In genomic region chr12:68259318-68259940, GRCh38 we compare ENCODE assay signal across 10 cellular contexts. TPM values are rescaled to one million over a fixed set of nuclear protein-coding genes. Genes with fewer than 3 reads are reported as not detected.
A peak's percentile ranks its signal among the peaks of the same experiment; 100 is the strongest.
DNase-seq lines count a peak whose midpoint lies in the region; ATAC-seq and TF ChIP-seq lines count a peak whose summit lies in the region.
"Had no signal": no experiment of that assay in that cellular context is flagged by ENCODE, and none has a peak within 500 bp of the region (broad histone marks: within the 10 kb centered on the region; RNA-seq: fewer than 3 reads in every experiment).

No MANE protein-coding gene starts in this region.

- ATAC-seq in GM18867 (IDR thresholded peaks at IDR 0.05; ENCODE audit: unreplicated experiment), result peak; percentile 58
- ATAC-seq in activated CD8-positive, alpha-beta T cell treated with anti-CD3 and anti-CD28 coated beads, Interleukin-2, amount 10 ng/mL, durations not matched to agents 7 days and 5 days, result peak; percentile 83
- no peak for ATAC-seq in HG03521 (IDR thresholded peaks at IDR 0.05; ENCODE audit: unreplicated experiment)
- no peak for ATAC-seq in GM21381 (IDR thresholded peaks at IDR 0.05; ENCODE audit: unreplicated experiment)

- POLR2A ChIA-PET in activated CD8-positive, alpha-beta T cell treated with anti-CD3 and anti-CD28 coated beads, Interleukin-2, amount 10 ng/mL, durations not matched to agents 7 days and 5 days (lab: Charles Lee), result interaction anchor here (0.6 kb wide), 1 partner anchor 97 kb away, joined by 7 read pairs; no protein-coding TSS in a partner anchor

- H3K36me3 Mint-ChIP-seq in activated CD8-positive, alpha-beta T cell treated with anti-CD3 and anti-CD28 coated beads, Interleukin-2, amount 10 ng/mL, durations not matched to agents 7 days and 5 days (ENCODE audit: low read depth), result no peaks in the 10 kb centered on the region

- H3K4me3 ChIP-seq in fibroblast of mammary gland (ENCODE audit: control insufficient read depth, low read depth, low read length), result no peak overlapping the region
- H3K4me3 ChIP-seq: ovary had no signal

- no peak overlapping the region for H3K4me3 Mint-ChIP-seq in activated CD8-positive, alpha-beta T cell treated with anti-CD3 and anti-CD28 coated beads, Interleukin-2, amount 10 ng/mL, durations not matched to agents 7 days and 5 days

- peaks cover 25% of the 10 kb centered on the region for H3K27me3 Mint-ChIP-seq in activated CD8-positive, alpha-beta T cell treated with anti-CD3 and anti-CD28 coated beads, Interleukin-2, amount 10 ng/mL, durations not matched to agents 7 days and 5 days (ENCODE audit: low read depth)

- CTCF ChIA-PET in activated CD8-positive, alpha-beta T cell treated with anti-CD3 and anti-CD28 coated beads, Interleukin-2, amount 10 ng/mL, durations not matched to agents 7 days and 5 days (lab: Charles Lee), result interaction anchor here (1.0 to 2.5 kb wide), 3 partner anchors 13 to 36 kb away, joined by 3 to 18 read pairs (median 4); no protein-coding TSS in a partner anchor

- no peaks in the 10 kb centered on the region for H3K9me3 Mint-ChIP-seq in activated CD8-positive, alpha-beta T cell treated with anti-CD3 and anti-CD28 coated beads, Interleukin-2, amount 10 ng/mL, durations not matched to agents 7 days and 5 days (ENCODE audit: insufficient read depth)

- TF ChIP-seq CTCF in fibroblast of mammary gland (conservative IDR thresholded peaks at IDR 0.05; ENCODE audit: control insufficient read depth, insufficient read depth, low read depth, low read length), result no peak

- H3K4me1 Mint-ChIP-seq in activated CD8-positive, alpha-beta T cell treated with anti-CD3 and anti-CD28 coated beads, Interleukin-2, amount 10 ng/mL, durations not matched to agents 7 days and 5 days (ENCODE audit: low read depth), result peaks cover 33% of the 10 kb centered on the region

- DNase-seq in AG08395 (ENCODE audit: low spot score) (peak; percentile 41), fibroblast of mammary gland (ENCODE audit: low read depth) (peak; percentile 91), GF-D8 (lab: John Stamatoyannopoulos, UW) (no peak), AG08396 (ENCODE audit: low spot score) (no peak)
- peak; percentile 63 for DNase-seq in activated CD8-positive, alpha-beta T cell treated with anti-CD3 and anti-CD28 coated beads, Interleukin-2, amount 10 ng/mL, durations not matched to agents 7 days and 5 days
- DNase-seq: ovary had no signal

- no peak overlapping the region for H3K27ac Mint-ChIP-seq in activated CD8-positive, alpha-beta T cell treated with anti-CD3 and anti-CD28 coated beads, Interleukin-2, amount 10 ng/mL, durations not matched to agents 7 days and 5 days

RNA-seq across cellular contexts. Expression of gene IL22, which starts 6.0 kb away (rescaled TPM):
- not detected for total RNA-seq in activated CD8-positive, alpha-beta T cell treated with anti-CD3 and anti-CD28 coated beads, Interleukin-2, amount 10 ng/mL, durations not matched to agents 7 days and 5 days
- total RNA-seq: NCI-H460, ovary had no signal

RNA-seq across cellular contexts. Expression of gene IL26, which starts 33.8 kb away (rescaled TPM):
- total RNA-seq in activated CD8-positive, alpha-beta T cell treated with anti-CD3 and anti-CD28 coated beads, Interleukin-2, amount 10 ng/mL, durations not matched to agents 7 days and 5 days, result under 1 TPM in 1 of 2 experiments, not detected in 1; 0.23 TPM
- total RNA-seq: NCI-H460, ovary had no signal

Comparison
In these comparisons a context has a peak if more than half of its experiments do, and no peak if none do; other contexts are left out.
1. DNase-seq: peak in AG08395 (single experiment), activated CD8-positive, alpha-beta T cell treated with anti-CD3 and anti-CD28 coated beads, Interleukin-2, amount 10 ng/mL, durations not matched to agents 7 days and 5 days (single experiment) and fibroblast of mammary gland (single experiment); none in GF-D8 (single experiment) and AG08396 (single experiment).
2. ATAC-seq: peak in GM18867 (single experiment) and activated CD8-positive, alpha-beta T cell treated with anti-CD3 and anti-CD28 coated beads, Interleukin-2, amount 10 ng/mL, durations not matched to agents 7 days and 5 days (single experiment); none in HG03521 (single experiment) and GM21381 (single experiment).